10 cellular contexts compared by ENCODE assay signal in the genomic region with DNA sequence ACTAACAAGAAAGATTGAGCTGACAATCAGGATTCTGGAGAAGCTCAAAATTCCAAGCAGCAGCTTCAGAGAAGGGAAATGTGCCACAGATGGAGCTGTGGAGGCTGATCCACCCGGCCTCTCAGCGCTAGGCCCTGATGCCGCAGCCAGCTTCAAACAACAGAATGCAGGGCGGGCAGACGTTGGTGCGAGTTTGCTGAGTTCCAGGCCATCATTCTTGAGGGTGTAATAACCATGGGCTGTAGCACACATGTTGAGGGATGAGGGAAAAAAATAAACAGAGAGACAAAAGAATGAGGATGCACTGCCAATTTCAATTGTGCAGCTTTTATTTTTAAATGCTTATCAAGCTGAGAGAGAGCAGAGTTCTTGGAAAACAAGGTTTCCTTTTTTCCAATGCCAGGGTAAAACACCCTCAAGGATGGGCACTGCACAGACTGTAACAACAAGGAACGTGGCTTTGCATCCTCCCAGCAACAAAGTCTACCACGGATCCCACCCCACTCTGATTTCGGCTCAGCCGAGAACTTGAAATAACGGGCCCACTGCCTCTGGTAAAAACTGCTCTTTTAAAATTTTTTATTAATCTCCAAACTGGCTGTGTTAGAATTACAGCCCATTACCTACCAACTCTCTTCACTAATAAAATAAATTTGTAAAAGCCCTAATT.
DNase-seq lines count a peak whose midpoint lies in the region; ATAC-seq lines count a peak whose summit lies in the region.
"Had no signal": no experiment of that assay in that cellular context is flagged by ENCODE, and none has a peak within 500 bp of the region (broad histone marks: within the 10 kb centered on the region; RNA-seq: fewer than 3 reads in every experiment).

No MANE protein-coding gene starts in this region.

- 94 to 95% methylated on average over 10 to 11 of the region's 11 CpGs for WGBS in mesodermal cell (ENCODE audit: insufficient coverage in 2 of 2), 2 experiments
- 91% methylated on average over 11 of the region's 11 CpGs for WGBS in thymus

- peaks cover 48% of the 10 kb centered on the region for H3K4me1 ChIP-seq in mesodermal cell (ENCODE audit: control insufficient read depth, insufficient read depth, low read length, poor library complexity, severe bottlenecking)
- H3K4me1 ChIP-seq in thymus (ENCODE audit: control insufficient read depth, insufficient read depth, low read length): peaks cover 16% of the 10 kb centered on the region

- H3K27ac ChIP-seq in caudate nucleus (ENCODE audit: low read depth, low read length) (peak overlapping the region; percentile 86), mesodermal cell (ENCODE audit: low read depth, low read length, severe bottlenecking) (peak overlapping the region; percentile 92), thymus (ENCODE audit: low read depth) (peak overlapping the region; percentile 88)

- H3K9me3 Mint-ChIP-seq in activated CD4-positive, alpha-beta T cell treated with anti-CD3 and anti-CD28 coated beads for 36 hours (ENCODE audit: low read depth): no peaks in the 10 kb centered on the region

- peak overlapping the region; percentile 81 for H3K27ac Mint-ChIP-seq in activated CD4-positive, alpha-beta T cell treated with anti-CD3 and anti-CD28 coated beads for 36 hours

- H3K4me1 Mint-ChIP-seq in activated CD4-positive, alpha-beta T cell treated with anti-CD3 and anti-CD28 coated beads for 36 hours: peaks cover 59% of the 10 kb centered on the region

- peaks cover 10% of the 10 kb centered on the region for H3K36me3 Mint-ChIP-seq in activated CD4-positive, alpha-beta T cell treated with anti-CD3 and anti-CD28 coated beads for 36 hours (ENCODE audit: low read depth)

- intact Hi-C loops in activated CD4-positive, alpha-beta T cell treated with anti-CD3 and anti-CD28 coated beads for 36 hours (cut with DNase I, micrococcal nuclease): no loop called here

- peaks cover 19% of the 10 kb centered on the region for H3K36me3 ChIP-seq in mesodermal cell (ENCODE audit: control insufficient read depth, insufficient read depth, low read length)
- H3K36me3 ChIP-seq in thymus (ENCODE audit: control insufficient read depth, insufficient read depth): peaks cover 4% of the 10 kb centered on the region

- ATAC-seq in activated CD4-positive, alpha-beta T cell treated with anti-CD3 and anti-CD28 coated beads for 36 hours: no peak
- no peak for ATAC-seq in GM18502 (IDR thresholded peaks at IDR 0.05; ENCODE audit: poor library complexity, unreplicated experiment)
- no peak for ATAC-seq in GM21737 (IDR thresholded peaks at IDR 0.05; ENCODE audit: unreplicated experiment)
- ATAC-seq in HG02884 (IDR thresholded peaks at IDR 0.05; ENCODE audit: unreplicated experiment): no peak

- DNase-seq in activated CD4-positive, alpha-beta T cell treated with anti-CD3 and anti-CD28 coated beads for 36 hours: no peak
- DNase-seq in activated CD4-positive, alpha-beta T cell treated with anti-CD3 and anti-CD28 coated beads, Interleukin-2, amount 50 U/mL, for 1 hour: no peak
- DNase-seq in caudate nucleus (lab: John Stamatoyannopoulos, UW): peak in 3 of 61 donors; percentile 8 to 21 (median 12)
- DNase-seq: activated gamma-delta T cell treated with Interleukin-2 at 50 U/mL for 16 hours, NCI-H2107 had no signal

- POLR2A ChIA-PET in activated CD4-positive, alpha-beta T cell treated with anti-CD3 and anti-CD28 coated beads for 36 hours (lab: Charles Lee): interaction anchor here (0.8 to 1.4 kb wide), 3 partner anchors 17 to 158 kb away, joined by 3 to 4 read pairs (median 3); no protein-coding TSS in a partner anchor

- no peaks in the 10 kb centered on the region for H3K27me3 ChIP-seq in thymus (ENCODE audit: control insufficient read depth, insufficient read depth)

- peak overlapping the region; percentile 22 for H3K4me3 Mint-ChIP-seq in activated CD4-positive, alpha-beta T cell treated with anti-CD3 and anti-CD28 coated beads for 36 hours

- H3K9me3 ChIP-seq in mesodermal cell (ENCODE audit: control insufficient read depth, low read length) (no peaks in the 10 kb centered on the region), thymus (ENCODE audit: control insufficient read depth) (no peaks in the 10 kb centered on the region)

- H3K4me3 ChIP-seq in mesodermal cell (ENCODE audit: extremely low read depth, insufficient read depth, low read length, poor library complexity, severe bottlenecking) (no peak overlapping the region), thymus (ENCODE audit: low read length) (no peak overlapping the region)

- CTCF ChIA-PET in activated CD4-positive, alpha-beta T cell treated with anti-CD3 and anti-CD28 coated beads for 36 hours (lab: Charles Lee): interaction anchor here (0.6 to 4.0 kb wide), 6 partner anchors 9 to 159 kb away, joined by 3 to 21 read pairs (median 4); a partner anchor contains a TSS

- no peaks in the 10 kb centered on the region for H3K27me3 Mint-ChIP-seq in activated CD4-positive, alpha-beta T cell treated with anti-CD3 and anti-CD28 coated beads for 36 hours
